15 cellular contexts compared by ENCODE assay signal in genomic region chr5:14914603-14915277, GRCh38.
A peak's percentile ranks its signal among the peaks of the same experiment; 100 is the strongest.
DNase-seq lines count a peak whose midpoint lies in the region; ATAC-seq, FAIRE-seq and TF ChIP-seq lines count a peak whose summit lies in the region.
"Had no signal": no experiment of that assay in that cellular context is flagged by ENCODE, and none has a peak within 500 bp of the region (broad histone marks: within the 10 kb centered on the region; RNA-seq: fewer than 3 reads in every experiment).

No MANE protein-coding gene starts in this region.

- peaks cover 13% of the 10 kb centered on the region for H3K9me3 Mint-ChIP-seq in activated naive CD8-positive, alpha-beta T cell treated with anti-CD3 and anti-CD28 coated beads, Interleukin-2, amount 50 U/mL, for 24 hours
- H3K9me3 Mint-ChIP-seq: memory B cell had no signal

- peak; percentile 94 for ATAC-seq in activated naive CD8-positive, alpha-beta T cell treated with anti-CD3 and anti-CD28 coated beads, Interleukin-2, amount 50 U/mL, for 24 hours
- ATAC-seq: pancreas had no signal

- peak; percentile 70 for DNase-seq in AG08395 (ENCODE audit: low spot score)
- DNase-seq in H54 (ENCODE audit: insufficient read length, low spot score) = peak; percentile 33
- no peak for DNase-seq in activated naive CD8-positive, alpha-beta T cell treated with anti-CD3 and anti-CD28 coated beads, Interleukin-2, amount 50 U/mL, for 24 hours
- DNase-seq in glomerular visceral epithelial cell (ENCODE audit: extremely low spot score) = peak; percentile 31
- DNase-seq in SKM-1 treated with dmso at 0.1 percent for 144 hours (lab: John Stamatoyannopoulos, UW; ENCODE audit: unreplicated experiment) = no peak
- DNase-seq in midbrain (lab: John Stamatoyannopoulos, UW) = no peak
- DNase-seq in SKM-1 (lab: John Stamatoyannopoulos, UW; ENCODE audit: unreplicated experiment) = no peak
- no peak for DNase-seq in NCI-H1417 (lab: John Stamatoyannopoulos, UW)
- DNase-seq: activated CD4-positive, alpha-beta T cell treated with anti-CD3 and anti-CD28 coated beads for 1 hour; activated naive CD4-positive, alpha-beta T cell treated with anti-CD3 and anti-CD28 coated beads, Interleukin-2, amount 50 U/mL, for 16 hours; NCI-H1092; NCI-H526; pancreas; SJCRH30 had no signal

- H3K27ac Mint-ChIP-seq in activated naive CD8-positive, alpha-beta T cell treated with anti-CD3 and anti-CD28 coated beads, Interleukin-2, amount 50 U/mL, for 24 hours = peak overlapping the region; percentile 73
- H3K27ac Mint-ChIP-seq: memory B cell had no signal

- TF ChIP-seq POLR2A in H54 (IDR thresholded peaks at IDR 0.05; ENCODE audit: low read depth, low read length) = no peak

- peak; percentile 52 for FAIRE-seq in H54 (lab: Jason Lieb, UNC)
- FAIRE-seq: pancreas had no signal

- no peaks in the 10 kb centered on the region for H3K36me3 Mint-ChIP-seq in activated naive CD8-positive, alpha-beta T cell treated with anti-CD3 and anti-CD28 coated beads, Interleukin-2, amount 50 U/mL, for 24 hours (ENCODE audit: low read depth)
- H3K36me3 Mint-ChIP-seq: memory B cell had no signal

- peak overlapping the region; percentile 6 for H3K4me3 Mint-ChIP-seq in activated naive CD8-positive, alpha-beta T cell treated with anti-CD3 and anti-CD28 coated beads, Interleukin-2, amount 50 U/mL, for 24 hours
- H3K4me3 Mint-ChIP-seq: memory B cell had no signal

- H3K4me1 Mint-ChIP-seq in activated naive CD8-positive, alpha-beta T cell treated with anti-CD3 and anti-CD28 coated beads, Interleukin-2, amount 50 U/mL, for 24 hours = peaks cover 22% of the 10 kb centered on the region
- H3K4me1 Mint-ChIP-seq: memory B cell had no signal

- H3K27me3 Mint-ChIP-seq in activated naive CD8-positive, alpha-beta T cell treated with anti-CD3 and anti-CD28 coated beads, Interleukin-2, amount 50 U/mL, for 24 hours = peaks cover 3% of the 10 kb centered on the region

Comparison
In these comparisons a context has a peak if more than half of its experiments do, and no peak if none do; other contexts are left out.
1. DNase-seq: peak in AG08395 (single experiment), H54 (single experiment) and glomerular visceral epithelial cell (single experiment); none in activated naive CD8-positive, alpha-beta T cell treated with anti-CD3 and anti-CD28 coated beads, Interleukin-2, amount 50 U/mL, for 24 hours (single experiment), SKM-1 treated with dmso at 0.1 percent for 144 hours (single experiment), midbrain (single experiment), SKM-1 (single experiment) and NCI-H1417 (0 of 3).